ENCODE assay signal across 1 cellular context in the genomic region with DNA sequence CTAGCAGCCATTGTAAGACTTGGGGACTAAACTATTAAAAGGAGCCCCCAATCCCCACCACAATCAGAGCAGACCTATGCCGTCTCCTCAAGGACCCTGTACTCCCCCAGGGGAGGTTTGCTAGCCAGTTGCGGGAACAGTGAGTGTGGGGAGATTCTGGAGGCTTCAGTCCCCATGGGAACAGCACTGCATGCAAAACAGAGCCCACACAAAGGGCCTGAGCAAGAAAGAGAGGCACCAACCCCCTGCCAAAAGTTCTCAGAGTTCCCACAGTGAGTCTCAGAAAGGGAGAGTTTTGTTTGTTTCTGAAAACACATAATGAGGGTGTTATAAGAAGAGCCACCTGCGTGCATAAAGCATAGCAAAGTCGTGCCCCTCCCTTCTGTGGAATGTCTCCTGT.
TF ChIP-seq lines count a peak whose summit lies in the region.

No MANE protein-coding gene starts in this region.

TF ChIP-seq in SK-N-SH, 30 proteins besides CTCF, POLR2A, EP300 and RAD21 (continued from another document):
- TF ChIP-seq REST (IDR thresholded peaks at IDR 0.05; ENCODE audit: low read depth, low read length) (no peak), NFIC (IDR thresholded peaks at IDR 0.05; ENCODE audit: borderline replicate concordance) (no peak), IRF3 (IDR thresholded peaks at IDR 0.05; ENCODE audit: low read depth, low read length) (no peak), MXI1 (IDR thresholded peaks at IDR 0.05; ENCODE audit: low read depth, low read length) (no peak), ELF1 (IDR thresholded peaks at IDR 0.05) (no peak), RFX5 (IDR thresholded peaks at IDR 0.05; ENCODE audit: low read length) (no peak), JUND (IDR thresholded peaks at IDR 0.05) (no peak), FOSL2 (IDR thresholded peaks at IDR 0.05; ENCODE audit: borderline replicate concordance, low read depth) (no peak), TEAD4 (IDR thresholded peaks at IDR 0.05; ENCODE audit: borderline replicate concordance, insufficient read depth) (no peak), USF2 (IDR thresholded peaks at IDR 0.05; ENCODE audit: borderline replicate concordance, low read depth, low read length) (no peak)
- TF ChIP-seq, protein P1, sequence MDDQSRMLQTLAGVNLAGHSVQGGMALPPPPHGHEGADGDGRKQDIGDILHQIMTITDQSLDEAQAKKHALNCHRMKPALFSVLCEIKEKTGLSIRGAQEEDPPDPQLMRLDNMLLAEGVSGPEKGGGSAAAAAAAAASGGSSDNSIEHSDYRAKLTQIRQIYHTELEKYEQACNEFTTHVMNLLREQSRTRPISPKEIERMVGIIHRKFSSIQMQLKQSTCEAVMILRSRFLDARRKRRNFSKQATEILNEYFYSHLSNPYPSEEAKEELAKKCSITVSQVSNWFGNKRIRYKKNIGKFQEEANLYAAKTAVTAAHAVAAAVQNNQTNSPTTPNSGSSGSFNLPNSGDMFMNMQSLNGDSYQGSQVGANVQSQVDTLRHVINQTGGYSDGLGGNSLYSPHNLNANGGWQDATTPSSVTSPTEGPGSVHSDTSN (IDR thresholded peaks at IDR 0.05) = no peak
- TF ChIP-seq, protein P2, sequence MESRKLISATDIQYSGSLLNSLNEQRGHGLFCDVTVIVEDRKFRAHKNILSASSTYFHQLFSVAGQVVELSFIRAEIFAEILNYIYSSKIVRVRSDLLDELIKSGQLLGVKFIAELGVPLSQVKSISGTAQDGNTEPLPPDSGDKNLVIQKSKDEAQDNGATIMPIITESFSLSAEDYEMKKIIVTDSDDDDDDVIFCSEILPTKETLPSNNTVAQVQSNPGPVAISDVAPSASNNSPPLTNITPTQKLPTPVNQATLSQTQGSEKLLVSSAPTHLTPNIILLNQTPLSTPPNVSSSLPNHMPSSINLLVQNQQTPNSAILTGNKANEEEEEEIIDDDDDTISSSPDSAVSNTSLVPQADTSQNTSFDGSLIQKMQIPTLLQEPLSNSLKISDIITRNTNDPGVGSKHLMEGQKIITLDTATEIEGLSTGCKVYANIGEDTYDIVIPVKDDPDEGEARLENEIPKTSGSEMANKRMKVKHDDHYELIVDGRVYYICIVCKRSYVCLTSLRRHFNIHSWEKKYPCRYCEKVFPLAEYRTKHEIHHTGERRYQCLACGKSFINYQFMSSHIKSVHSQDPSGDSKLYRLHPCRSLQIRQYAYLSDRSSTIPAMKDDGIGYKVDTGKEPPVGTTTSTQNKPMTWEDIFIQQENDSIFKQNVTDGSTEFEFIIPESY (IDR thresholded peaks at IDR 0.05; ENCODE audit: borderline replicate concordance, low read depth) = no peak
